In the genomic region with DNA sequence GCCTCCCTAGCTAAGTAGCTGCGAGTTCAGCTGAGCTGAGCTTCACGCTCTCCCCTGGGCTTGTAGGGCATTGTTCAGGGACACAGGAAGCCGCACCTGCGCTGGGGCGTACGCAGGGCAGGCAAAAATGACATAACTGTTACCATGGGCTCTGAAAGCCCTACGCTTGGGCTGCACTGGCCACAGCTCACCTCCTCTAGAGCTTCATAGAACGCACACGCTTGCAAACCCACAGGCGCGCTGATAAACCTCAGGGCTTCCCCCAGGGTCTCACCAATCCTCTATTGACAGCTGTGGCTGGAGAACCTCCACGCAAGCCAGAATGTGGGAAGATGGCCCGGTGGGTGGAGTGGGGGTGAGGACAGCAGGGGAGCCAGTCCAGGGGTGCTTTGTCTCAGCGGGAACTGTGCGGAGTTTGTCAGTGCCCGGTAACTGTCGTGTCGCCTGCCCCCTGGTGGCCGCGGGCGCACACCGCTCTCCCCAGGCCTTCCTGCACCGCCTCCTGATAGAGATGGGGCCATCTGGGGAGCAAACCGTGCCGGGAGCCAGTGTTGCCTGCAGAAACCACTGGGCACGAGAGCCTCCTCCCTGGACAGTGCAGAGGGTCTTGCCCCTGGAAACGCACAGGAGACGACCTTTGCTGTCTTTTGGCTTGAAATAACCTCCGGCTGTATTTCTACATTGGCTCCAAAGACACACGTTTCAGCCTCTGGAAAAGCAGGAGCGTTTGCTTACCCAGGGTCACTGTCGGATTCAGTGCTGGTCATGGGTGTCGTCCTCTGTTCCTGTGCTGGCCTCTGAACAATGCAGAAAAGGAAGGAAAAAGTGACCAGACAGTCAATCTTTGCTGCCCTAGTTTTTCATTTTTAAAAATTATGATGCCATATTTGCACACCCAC, we compare ENCODE assay signal across 8 cellular contexts. TPM values are rescaled to one million over a fixed set of nuclear protein-coding genes. Genes with fewer than 3 reads are reported as not detected.
A peak's percentile ranks its signal among the peaks of the same experiment; 100 is the strongest.
DNase-seq lines count a peak whose midpoint lies in the region; ATAC-seq lines count a peak whose summit lies in the region.

No MANE protein-coding gene starts in this region.

- H3K79me2 ChIP-seq in mesendoderm (ENCODE audit: control insufficient read depth, insufficient read depth, low read length) = no peaks in the 10 kb centered on the region

- H3K27ac ChIP-seq in mesendoderm (ENCODE audit: low read depth, low read length) = no peak overlapping the region

- H3K18ac ChIP-seq in mesendoderm (ENCODE audit: low read length) = no peak overlapping the region

- H2BK5ac ChIP-seq in mesendoderm (ENCODE audit: low read length) = no peak overlapping the region

- no peak overlapping the region for H3K9ac ChIP-seq in mesendoderm (ENCODE audit: low read length)

- H3K27me3 ChIP-seq in mesendoderm (ENCODE audit: insufficient read depth, low read length, poor library complexity) = no peaks in the 10 kb centered on the region

- no peak overlapping the region for H4K8ac ChIP-seq in mesendoderm (ENCODE audit: low read depth, low read length)

- no peak overlapping the region for H3K4me3 ChIP-seq in mesendoderm (ENCODE audit: low read length)

- no peak overlapping the region for H2BK15ac ChIP-seq in mesendoderm (replicated peaks; ENCODE audit: low read depth)

- no peak overlapping the region for H4K5ac ChIP-seq in mesendoderm (ENCODE audit: low read length)

- no CpG with 5 or more reads among the region's 33 CpGs for WGBS in mesendoderm (ENCODE audit: extremely low coverage, insufficient coverage, low lambda C conversion rate)

- no peaks in the 10 kb centered on the region for H3K4me1 ChIP-seq in mesendoderm (ENCODE audit: control insufficient read depth, low read depth, low read length)

- no peak overlapping the region for H3K4ac ChIP-seq in mesendoderm (ENCODE audit: low read depth, low read length)

- DNase-seq in NCI-H2029 (lab: John Stamatoyannopoulos, UW) = peak; percentile 19
- no peak for DNase-seq in NCI-H2029 treated with DMSO at 0.1 percent for 48 hours (lab: John Stamatoyannopoulos, UW)
- DNase-seq in NCI-H510A (lab: John Stamatoyannopoulos, UW) = peak; percentile 18
- peak; percentile 45 to 51 for DNase-seq in activated CD4-positive, alpha-beta T cell treated with anti-CD3 and anti-CD28 coated beads, Interleukin-2, amount 50 U/mL, for 24 hours (ENCODE audit: low read depth in 1 of 2, low spot score in 1 of 2)
- peak; percentile 35 for DNase-seq in effector CD4-positive, alpha-beta T cell
- peak; percentile 63 for DNase-seq in mesendoderm
- peak; percentile 66 for DNase-seq in stimulated activated CD8-positive, alpha-beta memory T cell treated with anti-CD3 and anti-CD28 coated beads, Interleukin-4, amount 100 ng/mL, for 24 hours (ENCODE audit: low read depth)

- H3K56ac ChIP-seq in mesendoderm (ENCODE audit: low read length) = no peak overlapping the region

- H2BK120ac ChIP-seq in mesendoderm (ENCODE audit: low read depth, low read length) = no peak overlapping the region

- peak; percentile 83 for ATAC-seq in HG03039 (IDR thresholded peaks at IDR 0.05; ENCODE audit: unreplicated experiment)

- H2AK5ac ChIP-seq in mesendoderm (ENCODE audit: low read length) = no peak overlapping the region

- H3K23ac ChIP-seq in mesendoderm (ENCODE audit: low read length) = no peak overlapping the region

- H3K4me2 ChIP-seq in mesendoderm (ENCODE audit: low read length) = no peak overlapping the region

- H3K36me3 ChIP-seq in mesendoderm (ENCODE audit: control insufficient read depth, insufficient read depth, low read length) = no peaks in the 10 kb centered on the region

- no peaks in the 10 kb centered on the region for H3K79me1 ChIP-seq in mesendoderm (ENCODE audit: low read length)

RNA-seq across cellular contexts. Expression of a gene that starts 17.0 kb away (rescaled TPM):
- 0.46 TPM for polyA plus RNA-seq in mesendoderm (2013, experiment 1 of 2)
- 0.42 TPM for polyA plus RNA-seq in mesendoderm (2013, experiment 2 of 2)
